ENCODE assay signal across 8 cellular contexts in the genomic region with DNA sequence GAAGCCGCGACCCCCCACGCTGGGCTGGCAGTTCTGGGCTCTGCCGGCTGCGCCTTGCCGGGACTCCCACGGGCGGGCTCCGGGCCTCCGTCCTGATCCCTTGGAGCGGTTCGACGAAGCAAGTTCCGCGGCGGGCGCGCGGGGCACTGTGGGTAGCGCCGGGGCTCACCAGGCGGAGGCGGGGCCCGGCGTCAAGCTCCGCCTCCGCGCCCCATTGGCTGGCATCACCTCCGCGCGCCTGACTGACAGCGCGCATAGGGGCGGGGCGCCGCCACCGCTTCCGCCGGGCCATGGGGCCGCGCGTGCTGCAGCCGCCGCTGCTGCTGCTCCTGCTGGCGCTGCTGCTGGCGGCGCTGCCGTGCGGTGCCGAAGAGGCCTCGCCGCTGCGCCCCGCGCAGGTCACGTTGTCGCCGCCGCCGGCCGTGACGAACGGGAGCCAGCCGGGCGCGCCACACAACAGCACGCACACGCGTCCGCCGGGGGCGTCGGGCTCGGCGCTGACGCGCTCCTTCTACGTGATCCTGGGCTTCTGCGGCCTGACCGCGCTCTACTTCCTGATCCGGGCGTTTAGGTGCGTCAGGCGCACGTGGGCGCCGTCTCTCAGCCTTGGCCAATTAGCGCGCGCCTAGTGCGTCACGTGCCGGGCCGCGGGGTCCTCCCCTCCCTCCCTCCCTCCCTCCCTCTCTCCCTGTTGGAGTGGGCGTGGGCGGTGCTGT. TPM values are rescaled to one million over a fixed set of nuclear protein-coding genes. Genes with fewer than 3 reads are reported as not detected.
DNase-seq lines count a peak whose midpoint lies in the region; ATAC-seq and TF ChIP-seq lines count a peak whose summit lies in the region.

A gene (plus strand): TSS at position 271 of the 716 bp plus-strand sequence. CDS start 20 bp downstream, at position 291.

- peaks cover 44% of the 10 kb centered on the region for H3K36me3 ChIP-seq in CD8-positive, alpha-beta T cell (ENCODE audit: insufficient read depth, low read length)
- peaks cover 35% of the 10 kb centered on the region for H3K36me3 ChIP-seq in ectodermal cell (ENCODE audit: control insufficient read depth, insufficient read depth, low read length)

- peaks cover 61% of the 10 kb centered on the region for H3K4me1 ChIP-seq in CD8-positive, alpha-beta T cell (ENCODE audit: insufficient read depth, low read length)
- peaks cover 27% of the 10 kb centered on the region for H3K4me1 ChIP-seq in ectodermal cell (ENCODE audit: control insufficient read depth, insufficient read depth, low read length)

- H3K27ac Mint-ChIP-seq in CD8-positive, alpha-beta T cell: peak within 1 kb of the TSS; percentile 92

- no peaks in the 10 kb centered on the region for H3K9me3 ChIP-seq in CD8-positive, alpha-beta T cell (ENCODE audit: low read length)
- H3K9me3 ChIP-seq in ectodermal cell (ENCODE audit: control insufficient read depth, low read length): no peaks in the 10 kb centered on the region

- peak; percentile 88 to 98 (median 95) for DNase-seq in CD8-positive, alpha-beta T cell
- DNase-seq in HS-5 (ENCODE audit: low read depth): peak; percentile 68
- peak; percentile 73 for DNase-seq in NK-92 (lab: John Stamatoyannopoulos, UW; ENCODE audit: unreplicated experiment)
- peak; percentile 91 to 96 for DNase-seq in activated CD8-positive, alpha-beta memory T cell treated with anti-CD3 and anti-CD28 coated beads for 1 hour (ENCODE audit: extremely low read depth in 1 of 2, low read depth in 1 of 2)
- peak; percentile 98 for DNase-seq in lung microvascular endothelial cell (ENCODE audit: low read depth in 2 of 2)
- DNase-seq in stimulated activated CD4-positive, alpha-beta T cell treated with anti-CD3 and anti-CD28 coated beads, TNF-alpha, amount 100 ng/mL, for 48 hours (ENCODE audit: low read depth in 3 of 3): peak; percentile 91 to 95 (median 94)

- no peaks in the 10 kb centered on the region for H3K9me3 Mint-ChIP-seq in CD8-positive, alpha-beta T cell

- CTCF ChIA-PET in CD8-positive, alpha-beta T cell (lab: Charles Lee): interaction anchor here (0.6 to 5.6 kb wide), 2 partner anchors 31 to 97 kb away, joined by 3 to 48 read pairs; no protein-coding TSS in a partner anchor

- peak within 1 kb of the TSS; percentile 83 for H3K4me3 Mint-ChIP-seq in CD8-positive, alpha-beta T cell

- no peaks in the 10 kb centered on the region for H3K27me3 Mint-ChIP-seq in CD8-positive, alpha-beta T cell (ENCODE audit: low read depth)

- no peak for TF ChIP-seq CTCF in CD8-positive, alpha-beta T cell (IDR thresholded peaks at IDR 0.05)

- peaks cover 52% of the 10 kb centered on the region for H3K4me1 Mint-ChIP-seq in CD8-positive, alpha-beta T cell (ENCODE audit: low read depth)

- intact Hi-C loops in CD8-positive, alpha-beta T cell (cut with DNase I, micrococcal nuclease): loop anchor here (1.0 to 10.0 kb wide), 9 partner anchors 26 to 809 kb away; a partner anchor contains a TSS

- peak within 1 kb of the TSS; percentile 84 for H3K27ac ChIP-seq in CD8-positive, alpha-beta T cell (ENCODE audit: low read depth, low read length)
- H3K27ac ChIP-seq in ectodermal cell (ENCODE audit: insufficient read depth, low read depth, low read length, poor library complexity, severe bottlenecking): peak within 1 kb of the TSS; percentile 96

- POLR2A ChIA-PET in CD8-positive, alpha-beta T cell (lab: Charles Lee): interaction anchor here (0.6 to 2.0 kb wide), 20 partner anchors 9 to 769 kb away, joined by 3 to 21 read pairs (median 5); a partner anchor contains a TSS

- H3K36me3 Mint-ChIP-seq in CD8-positive, alpha-beta T cell: peaks cover 61% of the 10 kb centered on the region

- H3K4me3 ChIP-seq in CD8-positive, alpha-beta T cell (ENCODE audit: low read depth, low read length): peak within 1 kb of the TSS; percentile 77
- peak within 1 kb of the TSS; percentile 47 for H3K4me3 ChIP-seq in ectodermal cell (ENCODE audit: insufficient read depth, low read depth, low read length)

- H3K27me3 ChIP-seq in CD8-positive, alpha-beta T cell (ENCODE audit: insufficient read depth, low read length): no peaks in the 10 kb centered on the region
- H3K27me3 ChIP-seq in ectodermal cell (ENCODE audit: control insufficient read depth, insufficient read depth, low read length, poor library complexity, severe bottlenecking): no peaks in the 10 kb centered on the region

- WGBS in ectodermal cell, 2 experiments: 1% methylated on average over 98 of the region's 98 CpGs

- ATAC-seq in CD8-positive, alpha-beta T cell: peak; percentile 75
- ATAC-seq in GM19468 (IDR thresholded peaks at IDR 0.05; ENCODE audit: extremely low read depth, unreplicated experiment): peak; percentile 73

RNA-seq across cellular contexts. Expression of the gene that starts here (rescaled TPM):
- total RNA-seq in CD8-positive, alpha-beta T cell: 10 to 100 TPM; 36.2 to 37.4 TPM
- polyA plus RNA-seq in ectodermal cell (2013, experiment 1 of 4): 21.4 TPM
- polyA plus RNA-seq in ectodermal cell (2013, experiment 2 of 4): 22.6 TPM
- 23.2 TPM for polyA plus RNA-seq in ectodermal cell (2013, experiment 3 of 4)
- polyA plus RNA-seq in ectodermal cell (2013, experiment 4 of 4): 22.3 TPM
- total RNA-seq in lung microvascular endothelial cell: 16.9 and 17.0 TPM in 2 replicates

Comparison
In these comparisons a context has a peak if more than half of its experiments do, and no peak if none do; other contexts are left out.
1. Peak in every context shown above with its lines: DNase-seq, ATAC-seq, H3K4me3 ChIP-seq and H3K27ac ChIP-seq.